Comparison of ENCODE assay signal across 1 cellular context in genomic region chr2:170582313-170582712, GRCh38.
TF ChIP-seq lines count a peak whose summit lies in the region.

No MANE protein-coding gene starts in this region.

TF ChIP-seq in WTC11, 78 proteins besides CTCF, POLR2A, EP300 and RAD21 (continued from another document):
- TF ChIP-seq AFF4 (CRISPR knock-in tag; IDR thresholded peaks at IDR 0.05; ENCODE audit: borderline replicate concordance) (no peak), ZNF138 (CRISPR knock-in tag; conservative IDR thresholded peaks at IDR 0.05) (no peak), ZNF219 (CRISPR knock-in tag; IDR thresholded peaks at IDR 0.05; ENCODE audit: borderline replicate concordance) (no peak), CREB1 (CRISPR knock-in tag; IDR thresholded peaks at IDR 0.05) (no peak), GRHL2 (CRISPR knock-in tag; IDR thresholded peaks at IDR 0.05; ENCODE audit: insufficient replicate concordance, severe bottlenecking) (no peak), TP53 (CRISPR knock-in tag; IDR thresholded peaks at IDR 0.05) (no peak), FOXP1 (CRISPR knock-in tag; IDR thresholded peaks at IDR 0.05; ENCODE audit: borderline replicate concordance) (no peak)
